In genomic region chr1:225873281-225873850, GRCh38 we compare ENCODE assay signal across 15 cellular contexts. TPM values are rescaled to one million over a fixed set of nuclear protein-coding genes. Genes with fewer than 3 reads are reported as not detected.
A peak's percentile ranks its signal among the peaks of the same experiment; 100 is the strongest.
DNase-seq lines count a peak whose midpoint lies in the region; ATAC-seq and TF ChIP-seq lines count a peak whose summit lies in the region.
"Had no signal": no experiment of that assay in that cellular context is flagged by ENCODE, and none has a peak within 500 bp of the region (broad histone marks: within the 10 kb centered on the region; RNA-seq: fewer than 3 reads in every experiment).

No MANE protein-coding gene starts in this region.

- H3K4me3 ChIP-seq in CD8-positive, alpha-beta T cell (ENCODE audit: low read depth, low read length), result no peak overlapping the region
- H3K4me3 ChIP-seq in naive thymus-derived CD4-positive, alpha-beta T cell (ENCODE audit: low read length), result no peak overlapping the region
- H3K4me3 ChIP-seq: GM12878 had no signal

- ATAC-seq in CD4-positive, alpha-beta T cell (ENCODE audit: poor library complexity), result no peak
- no peak for ATAC-seq in CD8-positive, alpha-beta T cell
- ATAC-seq in naive thymus-derived CD4-positive, alpha-beta T cell, result no peak
- ATAC-seq in HG03457 (IDR thresholded peaks at IDR 0.05; ENCODE audit: unreplicated experiment), result no peak
- ATAC-seq: GM12878, Right ventricle myocardium inferior had no signal

- POLR2A ChIA-PET in CD4-positive, alpha-beta T cell (lab: Charles Lee), result interaction anchor here (0.8 to 13.0 kb wide), 4 partner anchors 9 to 189 kb away, joined by 3 to 427 read pairs (median 3); partner anchors contain the start of genes H3-3A and TMEM63A
- POLR2A ChIA-PET in CD8-positive, alpha-beta T cell (lab: Charles Lee), result interaction anchor here (1.0 to 2.4 kb wide), 2 partner anchors 8 to 96 kb away, joined by 3 to 6 read pairs; partner anchors contain the start of gene SRP9
- POLR2A ChIA-PET in naive thymus-derived CD4-positive, alpha-beta T cell (lab: Charles Lee), result interaction anchor here (0.8 to 14.9 kb wide), 6 partner anchors 10 to 47 kb away, joined by 3 to 396 read pairs (median 4); partner anchors contain the start of gene LEFTY1

- H3K9me3 ChIP-seq in CD4-positive, alpha-beta T cell (ENCODE audit: control insufficient read depth, low read length), result no peaks in the 10 kb centered on the region
- no peaks in the 10 kb centered on the region for H3K9me3 ChIP-seq in CD8-positive, alpha-beta T cell (ENCODE audit: low read length)
- H3K9me3 ChIP-seq in naive thymus-derived CD4-positive, alpha-beta T cell (ENCODE audit: control insufficient read depth in 2 of 3, low read length in 3 of 3), result no peaks in the 10 kb centered on the region
- H3K9me3 ChIP-seq: SK-N-SH had no signal

- peaks cover 80% of the 10 kb centered on the region for H3K36me3 ChIP-seq in CD8-positive, alpha-beta T cell (ENCODE audit: insufficient read depth, low read length)
- peaks cover 41 to 97% (median 47%) of the 10 kb centered on the region in 3 experiments for H3K36me3 ChIP-seq in naive thymus-derived CD4-positive, alpha-beta T cell (ENCODE audit: control insufficient read depth in 2 of 3, insufficient read depth in 3 of 3, low read length in 3 of 3)

- H3K4me3 Mint-ChIP-seq in CD4-positive, alpha-beta T cell, result no peak overlapping the region
- no peak overlapping the region for H3K4me3 Mint-ChIP-seq in CD8-positive, alpha-beta T cell
- H3K4me3 Mint-ChIP-seq in naive thymus-derived CD4-positive, alpha-beta T cell, result peak overlapping the region in 3 of 10 donors; percentile 7 to 47 (median 41)

- H3K9me3 Mint-ChIP-seq in CD4-positive, alpha-beta T cell, result no peaks in the 10 kb centered on the region
- no peaks in the 10 kb centered on the region for H3K9me3 Mint-ChIP-seq in CD8-positive, alpha-beta T cell
- no peaks in the 10 kb centered on the region for H3K9me3 Mint-ChIP-seq in naive thymus-derived CD4-positive, alpha-beta T cell

- CTCF ChIA-PET in CD4-positive, alpha-beta T cell (lab: Charles Lee), result interaction anchor here (1.4 kb wide), 1 partner anchor 9 kb away, joined by 5 read pairs; the partner anchor contains the start of gene TMEM63A
- CTCF ChIA-PET in CD8-positive, alpha-beta T cell (lab: Charles Lee), result interaction anchor here (1.0 to 4.4 kb wide), 5 partner anchors 9 to 398 kb away, joined by 3 to 30 read pairs (median 5); partner anchors contain the start of gene TMEM63A
- CTCF ChIA-PET in naive thymus-derived CD4-positive, alpha-beta T cell (lab: Charles Lee), result interaction anchor here (0.7 kb wide), 1 partner anchor 404 kb away, joined by 3 read pairs; no protein-coding TSS in a partner anchor

- intact Hi-C loops in CD4-positive, alpha-beta T cell (cut with DNase I, micrococcal nuclease), result no loop called here
- intact Hi-C loops in CD8-positive, alpha-beta T cell (cut with DNase I, micrococcal nuclease), result no loop called here
- intact Hi-C loops in naive thymus-derived CD4-positive, alpha-beta T cell (cut with micrococcal nuclease), result no loop called here

- H3K4me1 ChIP-seq in CD8-positive, alpha-beta T cell (ENCODE audit: insufficient read depth, low read length), result peaks cover 44% of the 10 kb centered on the region
- peaks cover 27 to 33% of the 10 kb centered on the region in 2 donors for H3K4me1 ChIP-seq in naive thymus-derived CD4-positive, alpha-beta T cell (ENCODE audit: control insufficient read depth in 2 of 2, insufficient read depth in 2 of 2, low read length in 2 of 2)

- peak overlapping the region; percentile 70 for H3K27ac Mint-ChIP-seq in CD4-positive, alpha-beta T cell
- peak overlapping the region; percentile 86 for H3K27ac Mint-ChIP-seq in CD8-positive, alpha-beta T cell
- H3K27ac Mint-ChIP-seq in naive thymus-derived CD4-positive, alpha-beta T cell, result peak overlapping the region in 7 of 9 donors; percentile 25 to 86 (median 69)

- H3K27me3 ChIP-seq in CD4-positive, alpha-beta T cell (ENCODE audit: control insufficient read depth, insufficient read depth, low read length), result no peaks in the 10 kb centered on the region
- H3K27me3 ChIP-seq in CD8-positive, alpha-beta T cell (ENCODE audit: insufficient read depth, low read length), result no peaks in the 10 kb centered on the region
- no peaks in the 10 kb centered on the region for H3K27me3 ChIP-seq in naive thymus-derived CD4-positive, alpha-beta T cell (ENCODE audit: control insufficient read depth in 2 of 2, insufficient read depth in 2 of 2, low read length in 2 of 2)

- H3K4me1 Mint-ChIP-seq in CD4-positive, alpha-beta T cell (ENCODE audit: low read depth), result peaks cover 73% of the 10 kb centered on the region
- H3K4me1 Mint-ChIP-seq in CD8-positive, alpha-beta T cell (ENCODE audit: low read depth), result peaks cover 64% of the 10 kb centered on the region
- H3K4me1 Mint-ChIP-seq in naive thymus-derived CD4-positive, alpha-beta T cell, result peaks cover 41 to 78% (median 66%) of the 10 kb centered on the region in 7 donors

- peaks cover 93% of the 10 kb centered on the region for H3K36me3 Mint-ChIP-seq in CD4-positive, alpha-beta T cell (ENCODE audit: low read depth)
- peaks cover 89% of the 10 kb centered on the region for H3K36me3 Mint-ChIP-seq in CD8-positive, alpha-beta T cell
- H3K36me3 Mint-ChIP-seq in naive thymus-derived CD4-positive, alpha-beta T cell, result peaks cover 9 to 57% (median 33%) of the 10 kb centered on the region in 5 donors

- no peak for DNase-seq in CD4-positive, alpha-beta T cell
- no peak for DNase-seq in CD8-positive, alpha-beta T cell
- DNase-seq in naive thymus-derived CD4-positive, alpha-beta T cell, result no peak
- DNase-seq in D341Med (ENCODE audit: low spot score) (no peak), NCI-H748 treated with DMSO at 0.1 percent for 48 hours (lab: John Stamatoyannopoulos, UW) (no peak)
- DNase-seq: COR-L47, DMS79, HCEC 1CT, NCI-H1048, SK-N-SH had no signal

- H3K27me3 Mint-ChIP-seq in CD4-positive, alpha-beta T cell, result no peaks in the 10 kb centered on the region
- H3K27me3 Mint-ChIP-seq in CD8-positive, alpha-beta T cell (ENCODE audit: low read depth), result no peaks in the 10 kb centered on the region
- no peaks in the 10 kb centered on the region for H3K27me3 Mint-ChIP-seq in naive thymus-derived CD4-positive, alpha-beta T cell

- no peak overlapping the region for H3K27ac ChIP-seq in CD4-positive, alpha-beta T cell (ENCODE audit: low read depth, low read length)
- peak overlapping the region; percentile 9 for H3K27ac ChIP-seq in CD8-positive, alpha-beta T cell (ENCODE audit: low read depth, low read length)
- H3K27ac ChIP-seq in cingulate gyrus (ENCODE audit: low read depth, low read length), result peak overlapping the region; percentile 25
- H3K27ac ChIP-seq in naive thymus-derived CD4-positive, alpha-beta T cell (ENCODE audit: low read depth, low read length), result peak overlapping the region; percentile 27

- no peak for TF ChIP-seq CTCF in CD4-positive, alpha-beta T cell (IDR thresholded peaks at IDR 0.05)
- no peak for TF ChIP-seq CTCF in CD8-positive, alpha-beta T cell (IDR thresholded peaks at IDR 0.05)

RNA-seq across cellular contexts. Expression of gene TMEM63A, which starts 8.8 kb away (rescaled TPM):
- total RNA-seq in CD4-positive, alpha-beta T cell, result 100 to 1,000 TPM; 199 to 204 TPM
- 100 to 1,000 TPM; 132 to 144 TPM for total RNA-seq in CD8-positive, alpha-beta T cell
- total RNA-seq in naive thymus-derived CD4-positive, alpha-beta T cell, result 100 to 1,000 TPM; 189 to 611 (median 383) TPM
- polyA plus RNA-seq in naive thymus-derived CD4-positive, alpha-beta T cell, result 10 to 100 TPM; 55.0 to 85.3 TPM

RNA-seq across cellular contexts. Expression of gene LEFTY1, which starts 15.6 kb away (rescaled TPM):
- total RNA-seq in CD4-positive, alpha-beta T cell, result not detected
- not detected for total RNA-seq in CD8-positive, alpha-beta T cell
- total RNA-seq in naive thymus-derived CD4-positive, alpha-beta T cell, result under 1 TPM in 2 of 5 experiments, not detected in 3; 0.84 to 0.85 TPM
- not detected for polyA plus RNA-seq in naive thymus-derived CD4-positive, alpha-beta T cell
- total RNA-seq: G401, Right ventricle myocardium inferior had no signal

RNA-seq across cellular contexts. Expression of gene PYCR2, which starts 50.7 kb away (rescaled TPM):
- total RNA-seq in CD4-positive, alpha-beta T cell, result 10 to 100 TPM; 24.1 to 26.2 TPM
- 10 to 100 TPM; 27.3 to 30.6 TPM for total RNA-seq in CD8-positive, alpha-beta T cell
- 100 to 1,000 TPM in 3 of 5 experiments, 10 to 100 TPM in 2; 46.4 to 137 (median 109) TPM for total RNA-seq in naive thymus-derived CD4-positive, alpha-beta T cell
- 100 to 1,000 TPM; 112 to 148 TPM for polyA plus RNA-seq in naive thymus-derived CD4-positive, alpha-beta T cell
